Comparison of ENCODE assay signal across 19 cellular contexts in the genomic region with DNA sequence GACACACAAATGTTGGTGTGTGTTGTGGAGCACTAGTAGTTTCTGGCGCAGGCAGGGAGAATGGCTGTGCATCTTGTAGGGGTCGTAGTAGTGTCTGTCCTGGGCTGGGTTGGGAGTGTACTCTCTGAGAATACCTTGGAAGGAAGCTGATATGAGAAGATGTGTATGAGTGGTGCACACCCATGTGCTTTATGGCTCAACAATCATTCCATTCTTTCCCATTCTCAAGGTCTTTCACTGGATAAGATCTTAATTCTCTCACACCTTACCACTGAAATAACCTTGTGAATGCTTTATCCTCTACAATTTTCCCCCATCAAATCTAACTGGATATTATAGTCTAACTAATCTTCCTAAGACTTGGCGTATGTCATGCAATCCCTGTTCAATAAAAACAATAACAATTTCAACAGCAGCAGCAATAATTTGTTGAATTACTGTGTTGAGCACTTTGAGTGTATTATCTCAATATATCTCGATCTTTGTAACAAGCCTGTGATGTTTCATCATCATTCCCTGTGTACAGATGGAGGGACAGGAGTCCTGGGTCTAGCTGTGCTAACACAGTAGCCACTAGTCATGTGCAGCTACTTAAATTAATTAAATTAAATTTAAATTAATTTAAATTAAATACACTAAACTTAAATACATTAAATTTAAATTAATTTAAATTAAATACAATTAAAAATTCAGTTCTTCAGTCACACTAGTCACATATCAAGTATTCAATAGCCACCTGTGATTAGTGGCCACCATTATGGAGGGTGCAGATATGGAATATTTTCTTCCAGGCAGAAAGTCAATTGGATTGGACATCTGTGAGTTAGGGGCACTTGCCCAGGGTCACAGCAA. TPM values are rescaled to one million over a fixed set of nuclear protein-coding genes. Genes with fewer than 3 reads are reported as not detected.
"Had no signal": no experiment of that assay in that cellular context is flagged by ENCODE, and none has a peak within 500 bp of the region (broad histone marks: within the 10 kb centered on the region; RNA-seq: fewer than 3 reads in every experiment).

No MANE protein-coding gene starts in this region.

- H3K4me3 ChIP-seq: sigmoid colon, suprapubic skin, upper lobe of left lung had no signal

- H3K27me3 Mint-ChIP-seq: activated T-helper 17 cell treated with anti-CD3 and anti-CD28 coated beads, Interleukin-2, amount 50 U/mL, for 72 hours; central memory CD8-positive, alpha-beta T cell had no signal

- H3K27ac Mint-ChIP-seq: activated T-helper 17 cell treated with anti-CD3 and anti-CD28 coated beads, Interleukin-2, amount 50 U/mL, for 72 hours; brain; immature natural killer cell; nephron had no signal

- H3K27me3 ChIP-seq: sigmoid colon, suprapubic skin, upper lobe of left lung had no signal

- H3K4me3 Mint-ChIP-seq: activated T-helper 17 cell treated with anti-CD3 and anti-CD28 coated beads, Interleukin-2, amount 50 U/mL, for 72 hours; brain; central memory CD8-positive, alpha-beta T cell; immature natural killer cell; nephron had no signal

- H3K9me3 Mint-ChIP-seq: activated T-helper 17 cell treated with anti-CD3 and anti-CD28 coated beads, Interleukin-2, amount 50 U/mL, for 72 hours; brain; central memory CD8-positive, alpha-beta T cell; immature natural killer cell; nephron had no signal

- H3K9me3 ChIP-seq: sigmoid colon, suprapubic skin, upper lobe of left lung had no signal

- H3K36me3 Mint-ChIP-seq: brain, immature natural killer cell had no signal

- ATAC-seq: activated T-helper 17 cell treated with anti-CD3 and anti-CD28 coated beads, Interleukin-2, amount 50 U/mL, for 72 hours had no signal

- H3K4me1 Mint-ChIP-seq: activated T-helper 17 cell treated with anti-CD3 and anti-CD28 coated beads, Interleukin-2, amount 50 U/mL, for 72 hours had no signal

- DNase-seq: activated CD4-positive, alpha-beta T cell treated with anti-CD3 and anti-CD28 coated beads, Interleukin-2, amount 50 U/mL, for 1 hour; activated naive CD4-positive, alpha-beta T cell treated with anti-CD3 and anti-CD28 coated beads, Interleukin-2, amount 50 U/mL, for 16 hours; activated T-cell treated with anti-CD3 and anti-CD28 coated beads for 4 hours; amniotic stem cell; effector memory CD4-positive, alpha-beta T cell; hypothalamus; immature natural killer cell; left cardiac atrium; sigmoid colon; stimulated activated naive CD4-positive, alpha-beta T cell treated with Interleukin-2 at 50 U/mL for 16 hours; T-helper 2 cell; upper lobe of left lung had no signal

- H3K27ac ChIP-seq: suprapubic skin had no signal

- H3K36me3 ChIP-seq: sigmoid colon, suprapubic skin, upper lobe of left lung had no signal

RNA-seq across cellular contexts. Expression of gene ENDOU, which starts 44.2 kb away (rescaled TPM):
- total RNA-seq: activated CD8-positive, alpha-beta memory T cell treated with anti-CD3 and anti-CD28 coated beads for 36 hours; glomerular endothelial cell had no signal
- polyA plus RNA-seq: immature natural killer cell had no signal
